23 cellular contexts compared by ENCODE assay signal in the genomic region with DNA sequence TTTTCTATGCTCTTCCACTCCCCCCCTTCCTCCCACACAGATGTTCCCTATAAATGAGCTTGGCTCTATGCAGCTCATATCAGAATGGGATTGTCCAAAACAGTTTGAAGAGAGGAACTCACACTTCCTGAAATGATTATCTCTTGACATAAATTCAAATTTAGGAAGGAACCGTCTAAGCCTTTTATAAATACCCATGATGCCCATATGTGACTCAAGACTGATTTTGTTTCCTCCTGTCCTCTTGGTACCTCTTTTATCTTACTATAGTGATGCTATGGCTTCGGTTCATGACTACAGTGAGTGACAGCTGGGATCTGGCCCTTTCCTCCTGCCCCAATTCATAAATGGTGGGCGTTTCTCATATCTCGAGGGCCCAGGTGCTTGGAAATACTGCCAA. TPM values are rescaled to one million over a fixed set of nuclear protein-coding genes. Genes with fewer than 3 reads are reported as not detected.
A peak's percentile ranks its signal among the peaks of the same experiment; 100 is the strongest.
DNase-seq lines count a peak whose midpoint lies in the region; ATAC-seq, FAIRE-seq and TF ChIP-seq lines count a peak whose summit lies in the region.
"Had no signal": no experiment of that assay in that cellular context is flagged by ENCODE, and none has a peak within 500 bp of the region (broad histone marks: within the 10 kb centered on the region; RNA-seq: fewer than 3 reads in every experiment).

No MANE protein-coding gene starts in this region.

- no peaks in the 10 kb centered on the region for H3K36me3 ChIP-seq in OCI-LY3 (replicated peaks; ENCODE audit: low read depth, low read length)
- H3K36me3 ChIP-seq: BE2C, lower lobe of right lung, neutrophil, right lobe of liver had no signal

- H3K4me3 ChIP-seq in A549 (no peak overlapping the region), OCI-LY3 (ENCODE audit: low read length) (peak overlapping the region; percentile 50)
- H3K4me3 ChIP-seq: lower lobe of right lung, right lobe of liver had no signal

- H4K20me1 ChIP-seq in OCI-LY3 (ENCODE audit: insufficient read depth, low read length) = no peaks in the 10 kb centered on the region

- no peaks in the 10 kb centered on the region for H3K9me3 Mint-ChIP-seq in chondrocyte (ENCODE audit: low read depth)
- no peaks in the 10 kb centered on the region for H3K9me3 Mint-ChIP-seq in T-cell
- H3K9me3 Mint-ChIP-seq: activated T-cell treated with anti-CD3 and anti-CD28 coated beads, Interleukin-2, amount 50 U/mL, for 72 hours; type B pancreatic cell had no signal

- no peak for TF ChIP-seq POLR2A in A549 (IDR thresholded peaks at IDR 0.05; ENCODE audit: low read length)

- no peaks in the 10 kb centered on the region for H3K27me3 ChIP-seq in OCI-LY3 (ENCODE audit: low read depth, low read length)
- H3K27me3 ChIP-seq: BE2C, neutrophil, right lobe of liver had no signal

- H3K27ac Mint-ChIP-seq in chondrocyte (ENCODE audit: unreplicated experiment) (no peak overlapping the region), T-cell (no peak overlapping the region)
- H3K27ac Mint-ChIP-seq: activated CD4-positive, alpha-beta T cell treated with anti-CD3 and anti-CD28 coated beads, Interleukin-2, amount 10 ng/mL, durations not matched to agents 7 days and 5 days; activated T-cell treated with anti-CD3 and anti-CD28 coated beads, Interleukin-2, amount 50 U/mL, for 72 hours; type B pancreatic cell had no signal

- no peak for FAIRE-seq in A549 (lab: Jason Lieb, UNC)
- FAIRE-seq: endometrium, H1 had no signal

- CTCF ChIA-PET in A549 (lab: Yijun Ruan, JAX) (interaction anchor here (1.0 kb wide), 1 partner anchor 20 kb away, joined by 3 read pairs; no protein-coding TSS in a partner anchor), T-cell (lab: Charles Lee) (interaction anchor here in 1 of 2 donors (0.5 kb wide), 1 partner anchor 422 kb away, joined by 4 read pairs; no protein-coding TSS in a partner anchor)

- H3K4me1 ChIP-seq in A549 = peaks cover 74% of the 10 kb centered on the region
- peaks cover 54% of the 10 kb centered on the region for H3K4me1 ChIP-seq in OCI-LY3 (ENCODE audit: low read length)

- no peak for TF ChIP-seq EP300 in A549 (IDR thresholded peaks at IDR 0.05)

- no peaks in the 10 kb centered on the region for H3K79me2 ChIP-seq in OCI-LY3 (ENCODE audit: low read length)

- H3K9me3 ChIP-seq in A549 = 0 out of 3 replicates have a peak, but pooled peaks cover 3% of the 10 kb centered on the region
- no peaks in the 10 kb centered on the region for H3K9me3 ChIP-seq in OCI-LY3 (ENCODE audit: insufficient read depth, low read length)
- H3K9me3 ChIP-seq: lower lobe of right lung, neutrophil, right lobe of liver had no signal

- peak overlapping the region; percentile 55 for H3K9ac ChIP-seq in OCI-LY3 (ENCODE audit: low read length)

- peak overlapping the region; percentile 15; the same call in 1 of the 2 replicates for H2AFZ ChIP-seq in OCI-LY3 (ENCODE audit: low read depth, low read length)

- H3K4me2 ChIP-seq in A549 (no peak overlapping the region), OCI-LY3 (ENCODE audit: low read length) (peak overlapping the region; percentile 86)

- H3K4me1 Mint-ChIP-seq in chondrocyte (ENCODE audit: low read depth) (peaks cover 35% of the 10 kb centered on the region), T-cell (no peaks in the 10 kb centered on the region)

- H3K27ac ChIP-seq in A549 (peak overlapping the region; percentile 84 to 89), OCI-LY3 (ENCODE audit: low read length) (peak overlapping the region; percentile 91)
- H3K27ac ChIP-seq: lower lobe of right lung, neutrophil, right lobe of liver had no signal

- no peak for ATAC-seq in A549
- no peak for ATAC-seq in HG03442 (IDR thresholded peaks at IDR 0.05; ENCODE audit: unreplicated experiment)
- ATAC-seq in T-cell (replicated peaks in 1 of 4) = no peak
- ATAC-seq: activated T-cell treated with anti-CD3 and anti-CD28 coated beads, Interleukin-2, amount 50 U/mL, for 72 hours; lower lobe of right lung; right lobe of liver had no signal

- WGBS in A549 (ENCODE audit: missing lambda C conversion rate) = 83% methylated on average over 4 of the region's 4 CpGs

- no peak for TF ChIP-seq CTCF in A549 (IDR thresholded peaks at IDR 0.05)
- no peak for TF ChIP-seq CTCF in OCI-LY3 (IDR thresholded peaks at IDR 0.05; ENCODE audit: low read depth, low read length)
- TF ChIP-seq CTCF in chondrocyte (IDR thresholded peaks at IDR 0.05) = no peak

- no peak overlapping the region for H3K4me3 Mint-ChIP-seq in chondrocyte (ENCODE audit: unreplicated experiment)
- no peak overlapping the region for H3K4me3 Mint-ChIP-seq in T-cell
- H3K4me3 Mint-ChIP-seq: activated CD4-positive, alpha-beta T cell treated with anti-CD3 and anti-CD28 coated beads, Interleukin-2, amount 10 ng/mL, durations not matched to agents 7 days and 5 days; activated T-cell treated with anti-CD3 and anti-CD28 coated beads, Interleukin-2, amount 50 U/mL, for 72 hours; type B pancreatic cell had no signal

- no peak for TF ChIP-seq RAD21 in A549 (conservative IDR thresholded peaks at IDR 0.05 in 1 of 2, IDR thresholded peaks at IDR 0.05 in 1 of 2)

- POLR2A ChIA-PET in A549 (lab: Yijun Ruan, JAX) = no interaction called here
- POLR2A ChIA-PET in T-cell (lab: Charles Lee) = interaction anchor here in 1 of 2 donors (0.5 kb wide), 1 partner anchor 279 kb away, joined by 6 read pairs; no protein-coding TSS in a partner anchor

- DNase-seq in A549 (ENCODE audit: low read depth in 1 of 2, low spot score in 1 of 2) (no peak), GDM1 (lab: John Stamatoyannopoulos, UW) (peak; percentile 36), mesenteric fat pad (ENCODE audit: low spot score) (peak; percentile 53), superior temporal gyrus (ENCODE audit: extremely low spot score) (no peak), chondrocyte (ENCODE audit: low spot score) (no peak), T-cell (no peak)
- DNase-seq: activated CD4-positive, alpha-beta T cell treated with anti-CD3 and anti-CD28 coated beads, Interleukin-2, amount 10 ng/mL, durations not matched to agents 7 days and 5 days; activated T-cell treated with anti-CD3 and anti-CD28 coated beads, Interleukin-2, amount 50 U/mL, for 72 hours; BE2C; cerebellar nuclear complex; DMS79; foreskin fibroblast; lower lobe of right lung; NCI-H1105; NCI-H226; right lobe of liver; stimulated activated CD4-positive, alpha-beta T cell treated with anti-CD3 and anti-CD28 coated beads, Interleukin-2, amount 100 ng/mL, for 48 hours had no signal

- H3K36me3 Mint-ChIP-seq in chondrocyte (ENCODE audit: low read depth) (no peaks in the 10 kb centered on the region), T-cell (no peaks in the 10 kb centered on the region)
- H3K36me3 Mint-ChIP-seq: type B pancreatic cell had no signal

- H3K27me3 Mint-ChIP-seq in chondrocyte (ENCODE audit: low read depth) (no peaks in the 10 kb centered on the region), T-cell (no peaks in the 10 kb centered on the region)
- H3K27me3 Mint-ChIP-seq: activated CD4-positive, alpha-beta T cell treated with anti-CD3 and anti-CD28 coated beads, Interleukin-2, amount 10 ng/mL, durations not matched to agents 7 days and 5 days; type B pancreatic cell had no signal

TF ChIP-seq in A549, 52 proteins besides CTCF, POLR2A, EP300 and RAD21:
- no peak for TF ChIP-seq FOXS1 (CRISPR knock-in tag; IDR thresholded peaks at IDR 0.05)

RNA-seq across cellular contexts. Expression of gene TERF2, which starts 16.6 kb away (rescaled TPM):
- 27.3 and 29.0 TPM in 2 replicates for polyA plus RNA-seq in A549 (2011; rRNA removed)
- polyA plus RNA-seq in A549 (2012; cell fraction: cytosol; rRNA removed) = 11.1 and 12.4 TPM in 2 replicates
- 6.6 and 14.3 TPM in 2 replicates for polyA plus RNA-seq in A549 (2012; cell fraction: nucleus; rRNA removed)
- polyA plus RNA-seq in A549 (2017; fragmentation: RNase III; extraction: RNeasy Plus Mini Kit Qiagen cat#74134 plus additional on column Dnase treatment) = 25.2 to 30.6 TPM (median 30.3 TPM) in 3 replicates
- polyA minus RNA-seq in A549 (2011; rRNA and poly(A)+ RNA removed) = 26.2 and 28.3 TPM in 2 replicates
- total RNA-seq in mesenteric fat pad = 30.6 TPM
- 27.1 to 27.9 TPM (median 27.7 TPM) in 3 replicates for total RNA-seq in chondrocyte
- total RNA-seq in T-cell = 10 to 100 TPM; 36.6 to 51.0 (median 47.3) TPM

RNA-seq across cellular contexts. Expression of gene CYB5B, which starts 22.0 kb away (rescaled TPM):
- polyA plus RNA-seq in A549 (2011; rRNA removed) (477 and 583 TPM in 2 replicates), A549 (2017; fragmentation: RNase III; extraction: RNeasy Plus Mini Kit Qiagen cat#74134 plus additional on column Dnase treatment) (159 to 248 TPM (median 217 TPM) in 3 replicates)
- 117 and 201 TPM in 2 replicates for polyA plus RNA-seq in A549 (2012; cell fraction: cytosol; rRNA removed)
- 48.0 and 91.3 TPM in 2 replicates for polyA plus RNA-seq in A549 (2012; cell fraction: nucleus; rRNA removed)
- 258 and 323 TPM in 2 replicates for polyA minus RNA-seq in A549 (2011; rRNA and poly(A)+ RNA removed)
- total RNA-seq in mesenteric fat pad (62.5 TPM), chondrocyte (67.3 to 75.5 TPM (median 71.8 TPM) in 3 replicates), T-cell (10 to 100 TPM; 42.9 to 62.0 (median 54.4) TPM)

RNA-seq across cellular contexts. Expression of gene TMED6, which starts 50.9 kb away (rescaled TPM):
- 0.12 TPM in 1 of 2 replicates, not detected in the other for polyA plus RNA-seq in A549 (2011; rRNA removed)
- not detected in 2 replicates for polyA plus RNA-seq in A549 (2012; cell fraction: cytosol; rRNA removed)
- 0.12 and 0.36 TPM in 2 replicates for polyA plus RNA-seq in A549 (2012; cell fraction: nucleus; rRNA removed)
- polyA plus RNA-seq in A549 (2017; fragmentation: RNase III; extraction: RNeasy Plus Mini Kit Qiagen cat#74134 plus additional on column Dnase treatment) = 0.19 to 0.44 TPM (median 0.20 TPM) in 3 replicates
- 0.29 TPM in 1 of 2 replicates, not detected in the other for polyA minus RNA-seq in A549 (2011; rRNA and poly(A)+ RNA removed)
- 1.2 TPM for total RNA-seq in mesenteric fat pad
- 0.38 to 0.65 TPM (median 0.55 TPM) in 3 replicates for total RNA-seq in chondrocyte
- total RNA-seq in T-cell = 1 to 10 TPM; 2.6 to 4.6 (median 3.0) TPM
- total RNA-seq: H1 had no signal
- polyA plus RNA-seq: H1 had no signal

Comparison
In these comparisons a context has a peak if more than half of its experiments do, and no peak if none do; other contexts are left out.
1. DNase-seq: peak in GDM1 (single experiment) and mesenteric fat pad (single experiment); none in A549 (0 of 2), superior temporal gyrus (single experiment), chondrocyte (single experiment) and T-cell (0 of 34).